1 cellular context compared by ENCODE assay signal in genomic region chr11:95684701-95685100, GRCh38.
TF ChIP-seq lines count a peak whose summit lies in the region.

No MANE protein-coding gene starts in this region.

TF ChIP-seq in IMR-90, 13 proteins besides CTCF, POLR2A, EP300 and RAD21 (continued from another document):
- TF ChIP-seq ELK1 (IDR thresholded peaks at IDR 0.05; ENCODE audit: borderline replicate concordance, low read depth, low read length) (no peak), CHD1 (IDR thresholded peaks at IDR 0.05; ENCODE audit: low read depth, low read length) (no peak), FOS (IDR thresholded peaks at IDR 0.05; ENCODE audit: low read depth, low read length) (no peak), MXI1 (IDR thresholded peaks at IDR 0.05; ENCODE audit: borderline replicate concordance, low read depth, low read length) (no peak), MAZ (IDR thresholded peaks at IDR 0.05; ENCODE audit: borderline replicate concordance, low read depth, low read length) (no peak), CEBPB (IDR thresholded peaks at IDR 0.05; ENCODE audit: low read depth, low read length) (no peak), RFX5 (IDR thresholded peaks at IDR 0.05; ENCODE audit: low read depth, low read length) (no peak)
